Comparison of ENCODE assay signal across 7 cellular contexts in genomic region chr7:23530355-23530754, GRCh38. TPM values are rescaled to one million over a fixed set of nuclear protein-coding genes. Genes with fewer than 3 reads are reported as not detected.
DNase-seq lines count a peak whose midpoint lies in the region; ATAC-seq, FAIRE-seq and TF ChIP-seq lines count a peak whose summit lies in the region.

No MANE protein-coding gene starts in this region.

- intact Hi-C loops in pancreas (cut with DNase I): no loop called here

- peak; percentile 38 for ATAC-seq in GM21723 (IDR thresholded peaks at IDR 0.05; ENCODE audit: unreplicated experiment)
- ATAC-seq in pancreas: peak; percentile 26 to 45 (median 30)
- ATAC-seq in GM21515 (IDR thresholded peaks at IDR 0.05; ENCODE audit: unreplicated experiment): no peak

- no peaks in the 10 kb centered on the region for H3K36me3 ChIP-seq in pancreas

- TF ChIP-seq CTCF in fibroblast of pulmonary artery (IDR thresholded peaks at IDR 0.05; ENCODE audit: low read length, missing control alignments) (peak; percentile 11), pancreas (IDR thresholded peaks at IDR 0.05) (no peak)

- DNase-seq in Daoy (ENCODE audit: low read depth) (peak; percentile 27), NCI-H2029 (lab: John Stamatoyannopoulos, UW) (peak; percentile 18), fibroblast of pulmonary artery (ENCODE audit: low read depth) (peak; percentile 55), pancreas (peak in 2 of 6 donors; percentile 13 to 19)
- peak; percentile 17 for DNase-seq in activated CD4-positive, alpha-beta T cell treated with anti-CD3 and anti-CD28 coated beads, Interleukin-2, amount 50 U/mL, for 1 hour

- no peaks in the 10 kb centered on the region for H3K9me3 ChIP-seq in pancreas

- no peak for FAIRE-seq in pancreas (lab: Jason Lieb, UNC)

- WGBS in pancreas, 2 donors: 0 to 1% methylated on average over 7 of the region's 7 CpGs

- H3K4me3 ChIP-seq in fibroblast of pulmonary artery (replicated peaks; ENCODE audit: low read depth, low read length) (peak overlapping the region; percentile 98), pancreas (peak overlapping the region; percentile 53 to 98 (median 94))

- no peaks in the 10 kb centered on the region for H3K27me3 ChIP-seq in pancreas

- H3K27ac ChIP-seq in pancreas: peak overlapping the region; percentile 31 to 100 (median 96)

- peaks cover 24 to 46% (median 29%) of the 10 kb centered on the region in 3 donors for H3K4me1 ChIP-seq in pancreas

RNA-seq across cellular contexts. Expression of gene TRA2A, which starts 1.4 kb away (rescaled TPM):
- 37.0 and 54.9 TPM in 2 replicates for total RNA-seq in Daoy (2014; rRNA removed; shearing (Covaris generic))
- total RNA-seq in pancreas: 10 to 100 TPM; 19.1 to 47.6 (median 25.2) TPM
- polyA plus RNA-seq in pancreas: 10 to 100 TPM; 55.6 to 63.6 TPM
